In genomic region chr6:26520840-26521484, GRCh38 we compare ENCODE assay signal across 2 cellular contexts.
TF ChIP-seq lines count a peak whose summit lies in the region.

No MANE protein-coding gene starts in this region.

TF ChIP-seq in A549, 52 proteins besides CTCF, POLR2A, EP300 and RAD21 (continued from another document):
- no peak for TF ChIP-seq EHF (CRISPR knock-in tag; IDR thresholded peaks at IDR 0.05)
- no peak for TF ChIP-seq HOXB13 (CRISPR knock-in tag; IDR thresholded peaks at IDR 0.05; ENCODE audit: low read depth)
- no peak; the same call in 2 of the 3 replicates for TF ChIP-seq BCL3 (IDR thresholded peaks at IDR 0.05)
- TF ChIP-seq ATOH8 (CRISPR knock-in tag; IDR thresholded peaks at IDR 0.05; ENCODE audit: low read depth), result no peak
- no peak for TF ChIP-seq MAX (IDR thresholded peaks at IDR 0.05)

TF ChIP-seq in WTC11, 78 proteins besides CTCF, POLR2A, EP300 and RAD21 (continued from another document):
- no peak for TF ChIP-seq ARID4B (CRISPR knock-in tag; IDR thresholded peaks at IDR 0.05; ENCODE audit: borderline replicate concordance)
- peak; percentile 37; the same call in 1 of the 2 replicates for TF ChIP-seq RORB (CRISPR knock-in tag; IDR thresholded peaks at IDR 0.05)
- no peak for TF ChIP-seq CREB1 (CRISPR knock-in tag; IDR thresholded peaks at IDR 0.05)
- TF ChIP-seq ATF2 (CRISPR knock-in tag; IDR thresholded peaks at IDR 0.05; ENCODE audit: borderline replicate concordance, low read depth), result no peak
- no peak for TF ChIP-seq JAZF1 (CRISPR knock-in tag; IDR thresholded peaks at IDR 0.05)
- TF ChIP-seq USF1 (CRISPR knock-in tag; IDR thresholded peaks at IDR 0.05), result no peak
- TF ChIP-seq ZNF121 (CRISPR knock-in tag; IDR thresholded peaks at IDR 0.05), result no peak
- no peak for TF ChIP-seq FOXP1 (CRISPR knock-in tag; IDR thresholded peaks at IDR 0.05; ENCODE audit: borderline replicate concordance)
- no peak for TF ChIP-seq ESRRA (CRISPR knock-in tag; IDR thresholded peaks at IDR 0.05; ENCODE audit: borderline replicate concordance)
